ENCODE assay signal across 8 cellular contexts in genomic region chr1:37474051-37474696, GRCh38. TPM values are rescaled to one million over a fixed set of nuclear protein-coding genes. Genes with fewer than 3 reads are reported as not detected.
DNase-seq lines count a peak whose midpoint lies in the region; ATAC-seq and TF ChIP-seq lines count a peak whose summit lies in the region.

TSS of gene ZC3H12A (plus strand) at chr1:37474580. CDS start at chr1:37475497, 917 bp downstream.

- TF ChIP-seq CTCF in GM10266 (IDR thresholded peaks at IDR 0.05; ENCODE audit: control insufficient read depth, insufficient read depth, low read depth, missing control alignments) (no peak), vagina (IDR thresholded peaks at IDR 0.05) (no peak)

- H3K9me3 ChIP-seq in right cardiac atrium (ENCODE audit: control insufficient read depth, low read length): no peaks in the 10 kb centered on the region
- H3K9me3 ChIP-seq in vagina: no peaks in the 10 kb centered on the region

- no peaks in the 10 kb centered on the region for H3K27me3 Mint-ChIP-seq in T-helper 2 cell treated with Interferon-gamma antibody and Interleukin-4, amounts not matched to agents 5 μg/mL and 100 μg/mL, for 36 hours (ENCODE audit: low read depth)

- H3K36me3 Mint-ChIP-seq in T-helper 2 cell treated with Interferon-gamma antibody and Interleukin-4, amounts not matched to agents 5 μg/mL and 100 μg/mL, for 36 hours (ENCODE audit: low read depth): peaks cover 42% of the 10 kb centered on the region

- H3K27ac Mint-ChIP-seq in T-helper 2 cell treated with Interferon-gamma antibody and Interleukin-4, amounts not matched to agents 5 μg/mL and 100 μg/mL, for 36 hours: peak within 1 kb of the TSS; percentile 99

- ATAC-seq in HG02642 (IDR thresholded peaks at IDR 0.05; ENCODE audit: poor library complexity, unreplicated experiment) (peak; percentile 62), right cardiac atrium (peak; percentile 84 to 90)

- H3K4me1 ChIP-seq in right cardiac atrium (ENCODE audit: control insufficient read depth, insufficient read depth, low read length): peaks cover 33% of the 10 kb centered on the region
- H3K4me1 ChIP-seq in rectal smooth muscle tissue (ENCODE audit: control insufficient read depth, insufficient read depth, low read length): peaks cover 61% of the 10 kb centered on the region
- H3K4me1 ChIP-seq in vagina: peaks cover 77% of the 10 kb centered on the region

- intact Hi-C loops in right cardiac atrium (cut with DNase I) (no loop called here), vagina (cut with DNase I) (no loop called here)

- peaks cover 52% of the 10 kb centered on the region for H3K4me1 Mint-ChIP-seq in T-helper 2 cell treated with Interferon-gamma antibody and Interleukin-4, amounts not matched to agents 5 μg/mL and 100 μg/mL, for 36 hours (ENCODE audit: low read depth)

- 1% methylated on average over 78 of the region's 78 CpGs for WGBS in right cardiac atrium

- H3K36me3 ChIP-seq in rectal smooth muscle tissue (ENCODE audit: control insufficient read depth, insufficient read depth, low read length) (peaks cover 9% of the 10 kb centered on the region), vagina (no peaks in the 10 kb centered on the region)

- H3K4me3 ChIP-seq in right cardiac atrium (ENCODE audit: low read length) (peak within 1 kb of the TSS; percentile 90), rectal smooth muscle tissue (ENCODE audit: low read length) (peak within 1 kb of the TSS; percentile 92), vagina (peak within 1 kb of the TSS; percentile 84 to 87)

- H3K4me3 Mint-ChIP-seq in T-helper 2 cell treated with Interferon-gamma antibody and Interleukin-4, amounts not matched to agents 5 μg/mL and 100 μg/mL, for 36 hours: peak within 1 kb of the TSS; percentile 99

- DNase-seq in GM10266 (ENCODE audit: extremely low spot score): peak; percentile 99
- peak; percentile 44 for DNase-seq in NCI-H1694 (lab: John Stamatoyannopoulos, UW)
- DNase-seq in T-helper 2 cell treated with Interferon-gamma antibody and Interleukin-4, amounts not matched to agents 5 μg/mL and 100 μg/mL, for 36 hours (ENCODE audit: low spot score): peak; percentile 91
- peak; percentile 94 to 97 (median 96) for DNase-seq in right cardiac atrium
- DNase-seq in vagina (ENCODE audit: extremely low spot score in 2 of 2): peak in 1 of 2 donors; percentile 95

- H3K27me3 ChIP-seq in right cardiac atrium (ENCODE audit: control insufficient read depth, insufficient read depth) (no peaks in the 10 kb centered on the region), rectal smooth muscle tissue (ENCODE audit: control insufficient read depth, insufficient read depth, low read length) (no peaks in the 10 kb centered on the region), vagina (no peaks in the 10 kb centered on the region)

- peak in 1 of 2 donors; percentile 97 for TF ChIP-seq POLR2A in vagina (IDR thresholded peaks at IDR 0.05)

- H3K27ac ChIP-seq in angular gyrus (ENCODE audit: low read depth, low read length): peak within 1 kb of the TSS; percentile 69
- peak within 1 kb of the TSS; percentile 87 for H3K27ac ChIP-seq in right cardiac atrium (ENCODE audit: low read length)
- H3K27ac ChIP-seq in rectal smooth muscle tissue (ENCODE audit: low read depth, low read length): peak within 1 kb of the TSS; percentile 92
- peak within 1 kb of the TSS; percentile 98 for H3K27ac ChIP-seq in vagina

- no peaks in the 10 kb centered on the region for H3K9me3 Mint-ChIP-seq in T-helper 2 cell treated with Interferon-gamma antibody and Interleukin-4, amounts not matched to agents 5 μg/mL and 100 μg/mL, for 36 hours

- H3K9ac ChIP-seq in rectal smooth muscle tissue (ENCODE audit: low read length): peak within 1 kb of the TSS; percentile 89

RNA-seq across cellular contexts. Expression of gene ZC3H12A, which starts in this region (rescaled TPM):
- total RNA-seq in right cardiac atrium (10 to 100 TPM in 1 of 4 donors, 1 to 10 TPM in 3; 6.0 to 15.1 (median 8.1) TPM), vagina (51.6 TPM)
- polyA plus RNA-seq in right cardiac atrium: 7.2 TPM
